ENCODE assay signal across 27 cellular contexts in genomic region chr6:131156411-131156810, GRCh38.
"Had no signal": no experiment of that assay in that cellular context is flagged by ENCODE, and none has a peak within 500 bp of the region (broad histone marks: within the 10 kb centered on the region; RNA-seq: fewer than 3 reads in every experiment).

No MANE protein-coding gene starts in this region.

- ATAC-seq: stimulated activated effector memory CD8-positive, alpha-beta T cell treated with anti-CD3 and anti-CD28 coated beads, Interleukin-12 subunit alpha, Interleukin-12 subunit beta, amount 100 ng/mL, for 72 hours; stimulated activated memory B cell treated with anti-CD40 and anti-IgM and Interleukin-4, amounts not matched to agents 10 μg/mL and 1 μg/mL and 100 μg/mL, for 72 hours; stimulated activated naive B cell treated with anti-CD40 and anti-IgM and Interleukin-4, amounts not matched to agents 10 μg/mL and 1 μg/mL and 100 μg/mL, for 72 hours; stimulated activated naive CD8-positive, alpha-beta T cell treated with anti-CD3 and anti-CD28 coated beads, Interleukin-15, amount 100 ng/mL, for 72 hours; stimulated activated naive CD8-positive, alpha-beta T cell treated with anti-CD3 and anti-CD28 coated beads, Interleukin-15, Interleukin-2, amounts not matched to agents 100 U/mL and 50 U/mL, for 24 hours; upper lobe of right lung had no signal

- H3K9me3 ChIP-seq: stomach, suprapubic skin, testis, thoracic aorta, thyroid gland, tibial artery, tibial nerve, transverse colon, upper lobe of left lung, upper lobe of right lung, uterus, vagina had no signal

- DNase-seq: stimulated activated CD4-positive, alpha-beta T cell treated with anti-CD3 and anti-CD28 coated beads, Interleukin-2, amount 100 ng/mL, for 48 hours; stimulated activated CD4-positive, alpha-beta T cell treated with anti-CD3 and anti-CD28 coated beads, Interleukin-4, amount 100 ng/mL, for 1 hour; stimulated activated CD4-positive, alpha-beta T cell treated with anti-CD3 and anti-CD28 coated beads, Interleukin-4, amount 100 ng/mL, for 24 hours; stimulated activated CD4-positive, alpha-beta T cell treated with anti-CD3 and anti-CD28 coated beads, Interleukin-4, amount 100 ng/mL, for 4 hours; stimulated activated CD8-positive, alpha-beta memory T cell treated with anti-CD3 and anti-CD28 coated beads, Interleukin-4, amount 100 ng/mL, for 48 hours; stimulated activated naive B cell treated with anti-CD40 and anti-IgM and Interleukin-4, amounts not matched to agents 10 μg/mL and 1 μg/mL and 100 μg/mL, for 72 hours; stimulated activated naive CD4-positive, alpha-beta T cell; stimulated activated naive CD4-positive, alpha-beta T cell treated with Interleukin-2 at 50 U/mL for 16 hours; stimulated activated naive CD8-positive, alpha-beta T cell treated with anti-CD3 and anti-CD28 coated beads, Interleukin-15, amount 100 ng/mL, for 72 hours; stimulated activated naive CD8-positive, alpha-beta T cell treated with anti-CD3 and anti-CD28 coated beads, Interleukin-15, Interleukin-2, amounts not matched to agents 100 U/mL and 50 U/mL, for 24 hours; stomach; substantia nigra; testis; thyroid gland; tibial artery; transverse colon; trophoblast cell; upper lobe of left lung; upper lobe of right lung; uterus had no signal

- FAIRE-seq: urothelium cell line had no signal

- H3K4me1 ChIP-seq: suprapubic skin, thyroid gland, tibial nerve, transverse colon, upper lobe of left lung, uterus, vagina had no signal

- H3K36me3 ChIP-seq: suprapubic skin, thoracic aorta, thyroid gland, tibial artery, tibial nerve, transverse colon, upper lobe of right lung, uterus, vagina had no signal

- H3K4me3 ChIP-seq: stomach, suprapubic skin, testis, thoracic aorta, thyroid gland, tibial artery, tibial nerve, transverse colon, upper lobe of left lung, upper lobe of right lung, uterus, vagina had no signal

- H3K27ac ChIP-seq: stomach, suprapubic skin, testis, thoracic aorta, thyroid gland, tibial artery, tibial nerve, transverse colon, upper lobe of left lung, upper lobe of right lung, uterus, vagina had no signal

- H3K27me3 ChIP-seq: stomach, suprapubic skin, testis, thyroid gland, tibial artery, tibial nerve, transverse colon, upper lobe of left lung, upper lobe of right lung, uterus, vagina had no signal
